ENCODE assay signal across 10 cellular contexts in genomic region chr3:49476563-49476962, GRCh38. TPM values are rescaled to one million over a fixed set of nuclear protein-coding genes. Genes with fewer than 3 reads are reported as not detected.
DNase-seq lines count a peak whose midpoint lies in the region; ATAC-seq, FAIRE-seq and TF ChIP-seq lines count a peak whose summit lies in the region.
"Had no signal": no experiment of that assay in that cellular context is flagged by ENCODE, and none has a peak within 500 bp of the region (broad histone marks: within the 10 kb centered on the region; RNA-seq: fewer than 3 reads in every experiment).

No MANE protein-coding gene starts in this region.

- H2BK120ac ChIP-seq in mesenchymal stem cell (ENCODE audit: low read depth, low read length), result no peak overlapping the region

- H3K4me1 Mint-ChIP-seq in activated B cell treated with CpG ODN at 0.5 μM for 24 hours, result peaks cover 18% of the 10 kb centered on the region

- H3K9me3 Mint-ChIP-seq in activated B cell treated with CpG ODN at 0.5 μM for 24 hours, result no peaks in the 10 kb centered on the region

- no peak for TF ChIP-seq CTCF in activated B cell treated with CpG ODN at 0.5 μM for 24 hours (IDR thresholded peaks at IDR 0.05)

- H3K36me3 ChIP-seq in mesenchymal stem cell (ENCODE audit: control insufficient read depth in 1 of 2, insufficient read depth in 2 of 2, low read depth in 1 of 2, low read length in 2 of 2), result peaks cover 5 to 10% of the 10 kb centered on the region in 2 experiments

- peak overlapping the region; percentile 45 for H3K9ac ChIP-seq in mesenchymal stem cell (ENCODE audit: low read length)
- H3K9ac ChIP-seq: parathyroid adenoma had no signal

- no peak overlapping the region for H2BK12ac ChIP-seq in mesenchymal stem cell (ENCODE audit: low read length in 2 of 2)

- H3K9me3 ChIP-seq in mesenchymal stem cell (ENCODE audit: control insufficient read depth, low read length), result no peaks in the 10 kb centered on the region

- DNase-seq in GM12891 (ENCODE audit: insufficient read length, low spot score) (no peak), activated B cell treated with CpG ODN at 0.5 μM for 24 hours (no peak), mesenchymal stem cell (no peak), SK-N-DZ (ENCODE audit: low spot score) (no peak), iPS-NIHi11 (ENCODE audit: low spot score) (no peak)
- DNase-seq: NCI-H510A treated with DMSO at 0.1 percent for 48 hours had no signal

- H3K27me3 Mint-ChIP-seq in activated B cell treated with CpG ODN at 0.5 μM for 24 hours, result no peaks in the 10 kb centered on the region

- H2BK5ac ChIP-seq in mesenchymal stem cell (ENCODE audit: low read depth, low read length, poor library complexity, severe bottlenecking), result no peak overlapping the region

- POLR2A ChIA-PET in activated B cell treated with CpG ODN at 0.5 μM for 24 hours (lab: Charles Lee), result interaction anchor here (0.5 kb wide), 2 partner anchors 247 to 1697 kb away, joined by 3 to 4 read pairs; partner anchors contain the start of gene GMPPB

- no peak overlapping the region for H3K4me2 ChIP-seq in mesenchymal stem cell (ENCODE audit: low read length, poor library complexity, severe bottlenecking)

- no peak for FAIRE-seq in GM12891 (lab: Jason Lieb, UNC)
- FAIRE-seq: G401.6 had no signal

- no peaks in the 10 kb centered on the region for H3K27me3 ChIP-seq in mesenchymal stem cell (ENCODE audit: control insufficient read depth in 1 of 2, insufficient read depth in 1 of 2, low read length in 2 of 2)

- intact Hi-C loops in activated B cell treated with CpG ODN at 0.5 μM for 24 hours (cut with micrococcal nuclease), result no loop called here

- WGBS in mesenchymal stem cell, result no CpG with 5 or more reads among the region's 1 CpG

- no peak overlapping the region for H2AFZ ChIP-seq in mesenchymal stem cell (ENCODE audit: low read depth, low read length)
- H2AFZ ChIP-seq: parathyroid adenoma had no signal

- TF ChIP-seq POLR2A in GM12891 (IDR thresholded peaks at IDR 0.05; ENCODE audit: low read depth, low read length), result no peak

- no peak overlapping the region for H2AK5ac ChIP-seq in mesenchymal stem cell (ENCODE audit: low read length, severe bottlenecking)

- H4K91ac ChIP-seq in mesenchymal stem cell (ENCODE audit: low read length), result no peak overlapping the region

- H3K4ac ChIP-seq in mesenchymal stem cell (ENCODE audit: low read depth in 1 of 2, low read length in 2 of 2), result no peak overlapping the region

- H3K27ac ChIP-seq in mesenchymal stem cell (ENCODE audit: low read length, poor library complexity, severe bottlenecking), result no peak overlapping the region
- H3K27ac ChIP-seq: parathyroid adenoma had no signal

- H2BK15ac ChIP-seq in mesenchymal stem cell (ENCODE audit: low read depth, poor library complexity, severe bottlenecking), result no peak overlapping the region

- H3K79me1 ChIP-seq in mesenchymal stem cell (replicated peaks; ENCODE audit: low read length, poor library complexity, severe bottlenecking), result peaks cover 17% of the 10 kb centered on the region

- ATAC-seq in HG03196 (IDR thresholded peaks at IDR 0.05; ENCODE audit: unreplicated experiment) (peak; percentile 70), activated B cell treated with CpG ODN at 0.5 μM for 24 hours (ENCODE audit: low read depth) (peak; percentile 21), GM19328 (IDR thresholded peaks at IDR 0.05; ENCODE audit: unreplicated experiment) (no peak)

- no peak overlapping the region for H3K14ac ChIP-seq in mesenchymal stem cell (ENCODE audit: low read length in 2 of 2)

- CTCF ChIA-PET in activated B cell treated with CpG ODN at 0.5 μM for 24 hours (lab: Charles Lee), result no interaction called here

- H4K8ac ChIP-seq in mesenchymal stem cell (ENCODE audit: low read length), result no peak overlapping the region

- no peak overlapping the region for H3K4me3 ChIP-seq in mesenchymal stem cell (ENCODE audit: insufficient read depth in 1 of 2, low read depth in 1 of 2, low read length in 2 of 2)

- peak overlapping the region; percentile 24 for H3K27ac Mint-ChIP-seq in activated B cell treated with CpG ODN at 0.5 μM for 24 hours

- H3K4me3 Mint-ChIP-seq in activated B cell treated with CpG ODN at 0.5 μM for 24 hours, result no peak overlapping the region

- H3K4me1 ChIP-seq in mesenchymal stem cell (ENCODE audit: control insufficient read depth, insufficient read depth, low read depth, low read length), result peaks cover 10% of the 10 kb centered on the region

- H3K36me3 Mint-ChIP-seq in activated B cell treated with CpG ODN at 0.5 μM for 24 hours (ENCODE audit: low read depth), result peaks cover 31% of the 10 kb centered on the region

- no peak overlapping the region for H3K23ac ChIP-seq in mesenchymal stem cell (ENCODE audit: low read length in 2 of 2)

- H3K18ac ChIP-seq in mesenchymal stem cell (ENCODE audit: low read depth in 1 of 2, low read length in 2 of 2), result no peak overlapping the region

TF ChIP-seq in GM12891, 5 proteins besides CTCF, POLR2A, EP300 and RAD21:
- no peak for TF ChIP-seq TAF1 (IDR thresholded peaks at IDR 0.05; ENCODE audit: low read depth, low read length)
- peak; percentile 81 for TF ChIP-seq SPI1 (IDR thresholded peaks at IDR 0.05; ENCODE audit: low read depth, low read length)
- no peak for TF ChIP-seq POU2F2 (IDR thresholded peaks at IDR 0.05; ENCODE audit: low read depth, low read length)
- no peak for TF ChIP-seq PAX5 (IDR thresholded peaks at IDR 0.05; ENCODE audit: insufficient read depth, low read length, severe bottlenecking)
- TF ChIP-seq POLR2AphosphoS5 (IDR thresholded peaks at IDR 0.05; ENCODE audit: low read depth, low read length), result no peak

RNA-seq across cellular contexts. Expression of gene DAG1, which starts 6.5 kb away (rescaled TPM):
- 4.3 TPM for polyA plus RNA-seq in GM12891 (2012; ENCODE audit: low read depth, missing spikeins)
- total RNA-seq in activated B cell treated with CpG ODN at 0.5 μM for 24 hours, result 18.5 and 19.7 TPM in 2 replicates
- polyA plus RNA-seq in mesenchymal stem cell (2013, experiment 1 of 2), result 80.5 TPM
- polyA plus RNA-seq in mesenchymal stem cell (2013, experiment 2 of 2), result 79.1 TPM
- polyA plus RNA-seq in SK-N-DZ (2014; cell fraction: cytosol; rRNA removed), result 22.4 and 28.7 TPM in 2 replicates
- polyA plus RNA-seq in SK-N-DZ (2014; cell fraction: nucleus; rRNA removed), result 16.3 and 19.0 TPM in 2 replicates

RNA-seq across cellular contexts. Expression of gene NICN1, which starts 47.4 kb away (rescaled TPM):
- 15.1 TPM for polyA plus RNA-seq in GM12891 (2012; ENCODE audit: low read depth, missing spikeins)
- total RNA-seq in activated B cell treated with CpG ODN at 0.5 μM for 24 hours, result 14.4 and 18.0 TPM in 2 replicates
- polyA plus RNA-seq in mesenchymal stem cell (2013, experiment 1 of 2), result 13.1 TPM
- 13.2 TPM for polyA plus RNA-seq in mesenchymal stem cell (2013, experiment 2 of 2)
- polyA plus RNA-seq in SK-N-DZ (2014; cell fraction: cytosol; rRNA removed), result 6.7 and 8.0 TPM in 2 replicates
- polyA plus RNA-seq in SK-N-DZ (2014; cell fraction: nucleus; rRNA removed), result 41.9 and 49.9 TPM in 2 replicates

RNA-seq across cellular contexts. Expression of gene AMT, which starts 54.3 kb away (rescaled TPM):
- 4.5 TPM for polyA plus RNA-seq in GM12891 (2012; ENCODE audit: low read depth, missing spikeins)
- total RNA-seq in activated B cell treated with CpG ODN at 0.5 μM for 24 hours, result 7.0 and 7.3 TPM in 2 replicates
- polyA plus RNA-seq in mesenchymal stem cell (2013, experiment 1 of 2), result 4.1 TPM
- 3.9 TPM for polyA plus RNA-seq in mesenchymal stem cell (2013, experiment 2 of 2)
- polyA plus RNA-seq in SK-N-DZ (2014; cell fraction: cytosol; rRNA removed), result 25.3 and 29.1 TPM in 2 replicates
- 46.0 and 58.1 TPM in 2 replicates for polyA plus RNA-seq in SK-N-DZ (2014; cell fraction: nucleus; rRNA removed)
